Comparison of ENCODE assay signal across 1 cellular context in genomic region chr21:45970674-45971486, GRCh38.
TF ChIP-seq lines count a peak whose summit lies in the region.

No MANE protein-coding gene starts in this region.

TF ChIP-seq in SK-N-SH treated with all-trans-retinoic acid at 6 μM for 48 hours, 23 proteins besides CTCF, POLR2A, EP300 and RAD21 (continued from another document):
- TF ChIP-seq PATZ1 (CRISPR knock-in tag; IDR thresholded peaks at IDR 0.05; ENCODE audit: borderline replicate concordance): no peak
- TF ChIP-seq GLIS3 (CRISPR knock-in tag; IDR thresholded peaks at IDR 0.05): no peak
- TF ChIP-seq RARB (CRISPR knock-in tag; IDR thresholded peaks at IDR 0.05): no peak
- TF ChIP-seq CSRNP3 (CRISPR knock-in tag; IDR thresholded peaks at IDR 0.05): no peak
TF ChIP-seq in SK-N-SH treated with all-trans-retinoic acid at 6 μM for 48 hours: peak in this region for 0.
